Comparison of ENCODE assay signal across 11 cellular contexts in the genomic region with DNA sequence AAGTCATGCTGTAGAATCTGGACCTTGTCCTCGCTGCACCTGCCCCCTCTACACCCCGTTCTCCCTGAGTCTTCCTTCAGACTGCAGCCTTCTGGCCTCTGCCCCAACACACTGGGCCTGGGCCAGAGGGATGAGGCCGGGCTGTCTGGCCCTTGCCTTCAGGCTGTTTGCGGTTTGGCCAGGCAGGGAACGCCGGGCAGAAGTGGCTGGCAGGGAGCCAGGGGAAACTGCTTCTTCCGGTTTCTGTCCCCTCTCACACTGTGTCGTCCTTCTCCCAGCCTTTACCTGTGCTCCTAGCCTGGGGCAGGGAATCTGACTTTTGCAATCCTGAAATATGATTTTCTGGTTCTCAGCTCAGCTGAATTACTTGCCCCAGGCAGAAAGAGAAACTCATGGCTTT. TPM values are rescaled to one million over a fixed set of nuclear protein-coding genes. Genes with fewer than 3 reads are reported as not detected.
DNase-seq lines count a peak whose midpoint lies in the region; ATAC-seq and TF ChIP-seq lines count a peak whose summit lies in the region.
"Had no signal": no experiment of that assay in that cellular context is flagged by ENCODE, and none has a peak within 500 bp of the region (broad histone marks: within the 10 kb centered on the region; RNA-seq: fewer than 3 reads in every experiment).

No MANE protein-coding gene starts in this region.

- TF ChIP-seq CTCF in CD8-positive, alpha-beta T cell (IDR thresholded peaks at IDR 0.05), result no peak
- TF ChIP-seq CTCF in esophagus squamous epithelium (IDR thresholded peaks at IDR 0.05), result no peak
- TF ChIP-seq CTCF in parathyroid adenoma (IDR thresholded peaks at IDR 0.05), result no peak
- no peak for TF ChIP-seq CTCF in A673 (conservative IDR thresholded peaks at IDR 0.05; ENCODE audit: low read depth, low read length)
- no peak for TF ChIP-seq CTCF in nephron progenitor cell (IDR thresholded peaks at IDR 0.05)

- H3K36me3 Mint-ChIP-seq in CD8-positive, alpha-beta T cell, result peaks cover 67% of the 10 kb centered on the region
- H3K36me3 Mint-ChIP-seq in nephron progenitor cell (ENCODE audit: low read depth), result peaks cover 51% of the 10 kb centered on the region

- CTCF ChIA-PET in CD8-positive, alpha-beta T cell (lab: Charles Lee), result interaction anchor here (1.6 kb wide), 1 partner anchor 50 kb away, joined by 4 read pairs; no protein-coding TSS in a partner anchor
- CTCF ChIA-PET in A673 (lab: Charles Lee), result no interaction called here

- no peak overlapping the region for H3K4me2 ChIP-seq in parathyroid adenoma (ENCODE audit: low read length)

- H3K4me3 Mint-ChIP-seq in CD8-positive, alpha-beta T cell, result no peak overlapping the region
- no peak overlapping the region for H3K4me3 Mint-ChIP-seq in nephron progenitor cell
- H3K4me3 Mint-ChIP-seq: CD4-positive, alpha-beta T cell had no signal

- no peak overlapping the region for H3K27ac ChIP-seq in CD8-positive, alpha-beta T cell (ENCODE audit: low read depth, low read length)
- H3K27ac ChIP-seq in esophagus squamous epithelium (peak overlapping the region; percentile 68 to 91 (median 74)), parathyroid adenoma (peak overlapping the region; percentile 70), A673 (ENCODE audit: low read depth, low read length, poor library complexity, severe bottlenecking) (no peak overlapping the region)

- ATAC-seq in CD8-positive, alpha-beta T cell, result no peak
- no peak for ATAC-seq in GM21526 (IDR thresholded peaks at IDR 0.05; ENCODE audit: low FRiP score, unreplicated experiment)

- BruUV-seq in A673 (replicated peaks; lab: Mats Ljungman, UMichigan), result no TSS peak

- peaks cover 18% of the 10 kb centered on the region for H3K79me2 ChIP-seq in parathyroid adenoma

- DNase-seq in CD8-positive, alpha-beta T cell, result no peak
- DNase-seq in NCI-H69 (lab: John Stamatoyannopoulos, UW) (peak; percentile 83), esophagus squamous epithelium (lab: John Stamatoyannopoulos, UW) (no peak), A673 (ENCODE audit: low spot score) (no peak), nephron progenitor cell (no peak), pons (ENCODE audit: low spot score) (no peak)
- DNase-seq: activated CD8-positive, alpha-beta memory T cell treated with anti-CD3 and anti-CD28 coated beads, Interleukin-2, amount 50 U/mL, for 4 hours; CD4-positive, alpha-beta T cell; NCI-H1436 treated with DMSO at 0.1 percent for 48 hours had no signal

- H3K4me3 ChIP-seq in CD8-positive, alpha-beta T cell (ENCODE audit: low read depth, low read length), result no peak overlapping the region
- H3K4me3 ChIP-seq in esophagus squamous epithelium (no peak overlapping the region), parathyroid adenoma (ENCODE audit: low read depth, low read length) (no peak overlapping the region), A673 (ENCODE audit: low read depth, low read length, poor library complexity, severe bottlenecking) (no peak overlapping the region)

- POLR2A ChIA-PET in CD8-positive, alpha-beta T cell (lab: Charles Lee), result no interaction called here
- POLR2A ChIA-PET in A673 (lab: Charles Lee; ENCODE audit: low non-redundant PET), result no interaction called here

- H3K4me1 ChIP-seq in CD8-positive, alpha-beta T cell (ENCODE audit: insufficient read depth, low read length), result no peaks in the 10 kb centered on the region
- H3K4me1 ChIP-seq in esophagus squamous epithelium (peaks cover 20 to 71% (median 44%) of the 10 kb centered on the region in 3 donors), parathyroid adenoma (peaks cover 29% of the 10 kb centered on the region), A673 (ENCODE audit: insufficient read depth, low read length, poor library complexity, severe bottlenecking) (no peaks in the 10 kb centered on the region)

- peak overlapping the region; percentile 63 for H2AFZ ChIP-seq in parathyroid adenoma

- H3K4me1 Mint-ChIP-seq in CD8-positive, alpha-beta T cell (ENCODE audit: low read depth), result peaks cover 24% of the 10 kb centered on the region
- H3K4me1 Mint-ChIP-seq in nephron progenitor cell, result peaks cover 20% of the 10 kb centered on the region

- WGBS in esophagus squamous epithelium, 2 donors, result 33 to 39% methylated on average over 7 to 8 of the region's 8 CpGs

- no peaks in the 10 kb centered on the region for H3K27me3 Mint-ChIP-seq in CD8-positive, alpha-beta T cell (ENCODE audit: low read depth)
- peaks cover 4% of the 10 kb centered on the region for H3K27me3 Mint-ChIP-seq in nephron progenitor cell (ENCODE audit: low read depth, poor library complexity)
- H3K27me3 Mint-ChIP-seq: CD4-positive, alpha-beta T cell had no signal

- no peak for TF ChIP-seq POLR2A in esophagus squamous epithelium (IDR thresholded peaks at IDR 0.05)

- intact Hi-C loops in CD8-positive, alpha-beta T cell (cut with DNase I, micrococcal nuclease), result no loop called here
- intact Hi-C loops in esophagus squamous epithelium (cut with DNase I), result no loop called here
- intact Hi-C loops in A673 (cut with micrococcal nuclease; ENCODE audit: unreplicated experiment), result no loop called here

- H3K9me3 ChIP-seq in CD8-positive, alpha-beta T cell (ENCODE audit: low read length), result no peaks in the 10 kb centered on the region
- H3K9me3 ChIP-seq in esophagus squamous epithelium (no peaks in the 10 kb centered on the region), parathyroid adenoma (ENCODE audit: control insufficient read depth, low read length) (no peaks in the 10 kb centered on the region), A673 (ENCODE audit: low read depth, low read length, poor library complexity, severe bottlenecking) (peaks cover 5% of the 10 kb centered on the region)

- peak overlapping the region; percentile 41 for H3K27ac Mint-ChIP-seq in CD8-positive, alpha-beta T cell
- H3K27ac Mint-ChIP-seq in nephron progenitor cell, result no peak overlapping the region
- H3K27ac Mint-ChIP-seq: CD4-positive, alpha-beta T cell had no signal

- H3K9me3 Mint-ChIP-seq in CD8-positive, alpha-beta T cell, result no peaks in the 10 kb centered on the region
- H3K9me3 Mint-ChIP-seq in nephron progenitor cell, result peaks cover 13% of the 10 kb centered on the region
- H3K9me3 Mint-ChIP-seq: CD4-positive, alpha-beta T cell had no signal

- no peak overlapping the region for H3K9ac ChIP-seq in parathyroid adenoma

- H3K27me3 ChIP-seq in CD8-positive, alpha-beta T cell (ENCODE audit: insufficient read depth, low read length), result no peaks in the 10 kb centered on the region
- H3K27me3 ChIP-seq in esophagus squamous epithelium (no peaks in the 10 kb centered on the region), parathyroid adenoma (ENCODE audit: control insufficient read depth, insufficient read depth, low read length) (no peaks in the 10 kb centered on the region), A673 (replicated peaks; ENCODE audit: insufficient read depth, low read depth, low read length, poor library complexity) (no peaks in the 10 kb centered on the region)

- H3K36me3 ChIP-seq in CD8-positive, alpha-beta T cell (ENCODE audit: insufficient read depth, low read length), result peaks cover 11% of the 10 kb centered on the region
- H3K36me3 ChIP-seq in esophagus squamous epithelium (peaks cover 0 to 43% (median 0%) of the 10 kb centered on the region in 3 donors), parathyroid adenoma (ENCODE audit: control insufficient read depth, insufficient read depth, low read length) (no peaks in the 10 kb centered on the region), A673 (ENCODE audit: insufficient read depth, low read length, poor library complexity, severe bottlenecking) (peaks cover 5% of the 10 kb centered on the region)

RNA-seq across cellular contexts. Expression of gene DGLUCY, which starts 13.5 kb away (rescaled TPM):
- total RNA-seq in CD8-positive, alpha-beta T cell, result 10 to 100 TPM; 31.2 to 33.6 TPM
- total RNA-seq in esophagus squamous epithelium, result 10 to 100 TPM; 32.6 to 51.3 (median 38.9) TPM
- total RNA-seq in A673 (2021), result 26.7 and 36.2 TPM in 2 replicates

Comparison
In these comparisons a context has a peak if more than half of its experiments do, and no peak if none do; other contexts are left out.
1. H3K27ac ChIP-seq: peak in esophagus squamous epithelium (4 of 4) and parathyroid adenoma (single experiment); none in CD8-positive, alpha-beta T cell (single experiment) and A673 (single experiment).